In the genomic region with DNA sequence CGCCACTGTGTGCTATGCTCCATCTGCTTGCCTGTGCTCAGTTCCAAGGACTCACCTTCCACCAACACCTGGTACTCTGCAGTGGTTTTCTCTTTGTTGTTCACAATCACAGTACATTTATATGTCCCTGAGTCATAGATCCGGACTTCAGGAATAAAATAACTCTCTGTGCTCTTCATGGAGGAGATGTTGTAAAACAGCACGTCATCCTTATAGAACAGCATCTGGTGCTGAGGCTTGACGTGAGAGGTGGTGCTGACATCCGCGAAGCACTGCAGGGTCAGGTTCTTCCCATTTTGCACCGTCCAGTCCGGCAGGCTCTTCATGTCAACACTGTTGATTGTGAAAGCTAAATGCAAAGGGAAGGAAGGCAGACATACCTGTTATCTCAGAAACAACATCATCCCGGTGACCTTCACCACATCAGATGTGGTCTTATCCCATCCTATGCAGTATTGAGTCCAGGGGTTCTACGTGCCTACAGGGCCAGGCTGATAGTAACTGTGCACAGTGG, we compare ENCODE assay signal across 17 cellular contexts. TPM values are rescaled to one million over a fixed set of nuclear protein-coding genes. Genes with fewer than 3 reads are reported as not detected.
DNase-seq lines count a peak whose midpoint lies in the region; ATAC-seq and TF ChIP-seq lines count a peak whose summit lies in the region.
"Had no signal": no experiment of that assay in that cellular context is flagged by ENCODE, and none has a peak within 500 bp of the region (broad histone marks: within the 10 kb centered on the region; RNA-seq: fewer than 3 reads in every experiment).

No MANE protein-coding gene starts in this region.

- H3K27ac ChIP-seq in CD8-positive, alpha-beta T cell (ENCODE audit: low read depth, low read length) = no peak overlapping the region
- H3K27ac ChIP-seq in lower lobe of right lung (no peak overlapping the region), substantia nigra (ENCODE audit: low read depth, low read length, poor library complexity, severe bottlenecking) (no peak overlapping the region)
- H3K27ac ChIP-seq: SK-N-MC had no signal

- peaks cover 77% of the 10 kb centered on the region for H3K36me3 Mint-ChIP-seq in CD8-positive, alpha-beta T cell
- H3K36me3 Mint-ChIP-seq in MCF 10A (ENCODE audit: insufficient read depth, unreplicated experiment) = no peaks in the 10 kb centered on the region
- H3K36me3 Mint-ChIP-seq in natural killer cell treated with Interleukin-12 subunit alpha and Interleukin-12 subunit beta and Interleukin-15 and Interleukin-18, amount 100 ng/mL, for 72 hours = no peaks in the 10 kb centered on the region
- H3K36me3 Mint-ChIP-seq: activated CD4-positive, alpha-beta memory T cell treated with anti-CD3 and anti-CD28 coated beads for 36 hours had no signal

- H3K4me1 Mint-ChIP-seq in CD8-positive, alpha-beta T cell (ENCODE audit: low read depth) = peaks cover 47% of the 10 kb centered on the region
- peaks cover 29% of the 10 kb centered on the region for H3K4me1 Mint-ChIP-seq in MCF 10A (ENCODE audit: insufficient read depth, unreplicated experiment)
- H3K4me1 Mint-ChIP-seq in natural killer cell treated with Interleukin-12 subunit alpha and Interleukin-12 subunit beta and Interleukin-15 and Interleukin-18, amount 100 ng/mL, for 72 hours (ENCODE audit: low read depth in 2 of 2) = peaks cover 11 to 20% of the 10 kb centered on the region in 2 donors

- intact Hi-C loops in CD8-positive, alpha-beta T cell (cut with DNase I, micrococcal nuclease) = loop anchor here (5.0 kb wide), 2 partner anchors 39 to 41 kb away; no protein-coding TSS in a partner anchor
- intact Hi-C loops in MCF 10A (cut with micrococcal nuclease) = no loop called here
- intact Hi-C loops in lower lobe of right lung (cut with DNase I) = no loop called here

- H3K27me3 Mint-ChIP-seq in CD8-positive, alpha-beta T cell (ENCODE audit: low read depth) = no peaks in the 10 kb centered on the region
- H3K27me3 Mint-ChIP-seq in MCF 10A (ENCODE audit: insufficient read depth, unreplicated experiment) = no peaks in the 10 kb centered on the region
- H3K27me3 Mint-ChIP-seq in natural killer cell treated with Interleukin-12 subunit alpha and Interleukin-12 subunit beta and Interleukin-15 and Interleukin-18, amount 100 ng/mL, for 72 hours = no peaks in the 10 kb centered on the region

- H3K27me3 ChIP-seq in CD8-positive, alpha-beta T cell (ENCODE audit: insufficient read depth, low read length) = no peaks in the 10 kb centered on the region
- H3K27me3 ChIP-seq in lower lobe of right lung (ENCODE audit: low read depth) = no peaks in the 10 kb centered on the region
- H3K27me3 ChIP-seq: dorsolateral prefrontal cortex had no signal

- no peak overlapping the region for H3K4me3 Mint-ChIP-seq in CD8-positive, alpha-beta T cell
- H3K4me3 Mint-ChIP-seq in MCF 10A (ENCODE audit: unreplicated experiment) = no peak overlapping the region
- H3K4me3 Mint-ChIP-seq in natural killer cell treated with Interleukin-12 subunit alpha and Interleukin-12 subunit beta and Interleukin-15 and Interleukin-18, amount 100 ng/mL, for 72 hours = no peak overlapping the region
- H3K4me3 Mint-ChIP-seq: activated CD4-positive, alpha-beta memory T cell treated with anti-CD3 and anti-CD28 coated beads for 36 hours; naive thymus-derived CD4-positive, alpha-beta T cell had no signal

- peaks cover 15% of the 10 kb centered on the region for H3K4me1 ChIP-seq in CD8-positive, alpha-beta T cell (ENCODE audit: insufficient read depth, low read length)
- H3K4me1 ChIP-seq in lower lobe of right lung = peaks cover 46% of the 10 kb centered on the region
- H3K4me1 ChIP-seq: Caco-2 had no signal

- no peak for ATAC-seq in CD8-positive, alpha-beta T cell
- ATAC-seq in lower lobe of right lung = peak; percentile 18 to 23
- ATAC-seq in natural killer cell treated with Interleukin-12 subunit alpha and Interleukin-12 subunit beta and Interleukin-15 and Interleukin-18, amount 100 ng/mL, for 72 hours = no peak
- ATAC-seq: left lobe of liver; naive thymus-derived CD4-positive, alpha-beta T cell had no signal

- no peaks in the 10 kb centered on the region for H3K9me3 Mint-ChIP-seq in CD8-positive, alpha-beta T cell
- no peaks in the 10 kb centered on the region for H3K9me3 Mint-ChIP-seq in MCF 10A (ENCODE audit: unreplicated experiment)
- no peaks in the 10 kb centered on the region for H3K9me3 Mint-ChIP-seq in natural killer cell treated with Interleukin-12 subunit alpha and Interleukin-12 subunit beta and Interleukin-15 and Interleukin-18, amount 100 ng/mL, for 72 hours
- H3K9me3 Mint-ChIP-seq: activated CD4-positive, alpha-beta memory T cell treated with anti-CD3 and anti-CD28 coated beads for 36 hours had no signal

- H3K36me3 ChIP-seq in CD8-positive, alpha-beta T cell (ENCODE audit: insufficient read depth, low read length) = peaks cover 28% of the 10 kb centered on the region
- H3K36me3 ChIP-seq in lower lobe of right lung = peaks cover 47% of the 10 kb centered on the region

- DNase-seq in CD8-positive, alpha-beta T cell = no peak
- peak; percentile 93 for DNase-seq in LHCN-M2 (ENCODE audit: low read depth)
- DNase-seq in MCF 10A (ENCODE audit: unreplicated experiment) = peak; percentile 79
- DNase-seq in lower lobe of right lung = no peak
- no peak for DNase-seq in substantia nigra (lab: John Stamatoyannopoulos, UW)
- DNase-seq in GM03348 (ENCODE audit: low spot score) = no peak
- DNase-seq in NCI-H82 treated with DMSO at 0.1 percent for 48 hours (lab: John Stamatoyannopoulos, UW; ENCODE audit: unreplicated experiment) = no peak
- no peak for DNase-seq in natural killer cell treated with Interleukin-12 subunit alpha and Interleukin-12 subunit beta and Interleukin-15 and Interleukin-18, amount 100 ng/mL, for 72 hours (ENCODE audit: low spot score)
- DNase-seq: activated CD4-positive, alpha-beta memory T cell treated with anti-CD3 and anti-CD28 coated beads for 36 hours; activated effector memory CD4-positive, alpha-beta T cell treated with Interleukin-2 at 50 U/mL for 16 hours; naive thymus-derived CD4-positive, alpha-beta T cell; NCI-H1105 treated with DMSO at 0.1 percent for 48 hours; NCI-H226 had no signal

- no peaks in the 10 kb centered on the region for H3K9me3 ChIP-seq in CD8-positive, alpha-beta T cell (ENCODE audit: low read length)
- no peaks in the 10 kb centered on the region for H3K9me3 ChIP-seq in lower lobe of right lung
- H3K9me3 ChIP-seq: Caco-2 had no signal

- H3K27ac Mint-ChIP-seq in CD8-positive, alpha-beta T cell = peak overlapping the region; percentile 60
- peak overlapping the region; percentile 78 for H3K27ac Mint-ChIP-seq in MCF 10A (ENCODE audit: low read depth, unreplicated experiment)
- H3K27ac Mint-ChIP-seq in natural killer cell treated with Interleukin-12 subunit alpha and Interleukin-12 subunit beta and Interleukin-15 and Interleukin-18, amount 100 ng/mL, for 72 hours = peak overlapping the region in 1 of 2 donors; percentile 25
- H3K27ac Mint-ChIP-seq: activated CD4-positive, alpha-beta memory T cell treated with anti-CD3 and anti-CD28 coated beads for 36 hours had no signal

- no peak overlapping the region for H3K4me3 ChIP-seq in CD8-positive, alpha-beta T cell (ENCODE audit: low read depth, low read length)
- H3K4me3 ChIP-seq in lower lobe of right lung = no peak overlapping the region
- H3K4me3 ChIP-seq: dorsolateral prefrontal cortex, SK-N-MC had no signal

- CTCF ChIA-PET in CD8-positive, alpha-beta T cell (lab: Charles Lee) = interaction anchor here (7.0 kb wide), 1 partner anchor 43 kb away, joined by 45 read pairs; no protein-coding TSS in a partner anchor
- CTCF ChIA-PET in MCF 10A (lab: Yijun Ruan, JAX) = no interaction called here

- POLR2A ChIA-PET in CD8-positive, alpha-beta T cell (lab: Charles Lee) = interaction anchor here (1.6 kb wide), 1 partner anchor 19 kb away, joined by 6 read pairs; no protein-coding TSS in a partner anchor
- POLR2A ChIA-PET in MCF 10A (lab: Yijun Ruan, JAX) = interaction anchor here (1.0 to 1.3 kb wide), 3 partner anchors 14 to 49 kb away, joined by 3 to 4 read pairs (median 3); no protein-coding TSS in a partner anchor

- no TSS peak for BruUV-seq in MCF 10A (replicated peaks; lab: Mats Ljungman, UMichigan)

- TF ChIP-seq CTCF in CD8-positive, alpha-beta T cell (IDR thresholded peaks at IDR 0.05) = no peak
- TF ChIP-seq CTCF in MCF 10A (IDR thresholded peaks at IDR 0.05; ENCODE audit: unreplicated experiment) (no peak), lower lobe of right lung (IDR thresholded peaks at IDR 0.05) (no peak)

RNA-seq across cellular contexts. Expression of a gene that starts 12.8 kb away (rescaled TPM):
- 10 to 100 TPM; 64.3 to 70.6 TPM for total RNA-seq in CD8-positive, alpha-beta T cell
- total RNA-seq in LHCN-M2 (2014; rRNA removed) (0.19 and 0.46 TPM in 2 replicates), MCF 10A (2022) (0.12 and 0.23 TPM in 2 replicates), lower lobe of right lung (679 TPM)
- polyA plus RNA-seq in LHCN-M2 (2012) = 0.05 TPM
- total RNA-seq in natural killer cell treated with Interleukin-12 subunit alpha and Interleukin-12 subunit beta and Interleukin-15 and Interleukin-18, amount 100 ng/mL, for 72 hours = 10 to 100 TPM in 1 of 2 donors, 1 to 10 TPM in 1; 8.1 to 17.1 TPM

Comparison
In these comparisons a context has a peak if more than half of its experiments do, and no peak if none do; other contexts are left out.
1. ATAC-seq: peak in lower lobe of right lung (2 of 2); none in CD8-positive, alpha-beta T cell (single experiment) and natural killer cell treated with Interleukin-12 subunit alpha and Interleukin-12 subunit beta and Interleukin-15 and Interleukin-18, amount 100 ng/mL, for 72 hours (0 of 2).
2. DNase-seq: peak in LHCN-M2 (single experiment) and MCF 10A (single experiment); none in CD8-positive, alpha-beta T cell (0 of 7), lower lobe of right lung (single experiment), substantia nigra (0 of 49), GM03348 (single experiment), NCI-H82 treated with DMSO at 0.1 percent for 48 hours (single experiment) and natural killer cell treated with Interleukin-12 subunit alpha and Interleukin-12 subunit beta and Interleukin-15 and Interleukin-18, amount 100 ng/mL, for 72 hours (single experiment).
3. intact Hi-C loops: an anchor here in CD8-positive, alpha-beta T cell (5.0 kb wide); none called in MCF 10A and lower lobe of right lung.